ENCODE assay signal across 21 cellular contexts in the genomic region with DNA sequence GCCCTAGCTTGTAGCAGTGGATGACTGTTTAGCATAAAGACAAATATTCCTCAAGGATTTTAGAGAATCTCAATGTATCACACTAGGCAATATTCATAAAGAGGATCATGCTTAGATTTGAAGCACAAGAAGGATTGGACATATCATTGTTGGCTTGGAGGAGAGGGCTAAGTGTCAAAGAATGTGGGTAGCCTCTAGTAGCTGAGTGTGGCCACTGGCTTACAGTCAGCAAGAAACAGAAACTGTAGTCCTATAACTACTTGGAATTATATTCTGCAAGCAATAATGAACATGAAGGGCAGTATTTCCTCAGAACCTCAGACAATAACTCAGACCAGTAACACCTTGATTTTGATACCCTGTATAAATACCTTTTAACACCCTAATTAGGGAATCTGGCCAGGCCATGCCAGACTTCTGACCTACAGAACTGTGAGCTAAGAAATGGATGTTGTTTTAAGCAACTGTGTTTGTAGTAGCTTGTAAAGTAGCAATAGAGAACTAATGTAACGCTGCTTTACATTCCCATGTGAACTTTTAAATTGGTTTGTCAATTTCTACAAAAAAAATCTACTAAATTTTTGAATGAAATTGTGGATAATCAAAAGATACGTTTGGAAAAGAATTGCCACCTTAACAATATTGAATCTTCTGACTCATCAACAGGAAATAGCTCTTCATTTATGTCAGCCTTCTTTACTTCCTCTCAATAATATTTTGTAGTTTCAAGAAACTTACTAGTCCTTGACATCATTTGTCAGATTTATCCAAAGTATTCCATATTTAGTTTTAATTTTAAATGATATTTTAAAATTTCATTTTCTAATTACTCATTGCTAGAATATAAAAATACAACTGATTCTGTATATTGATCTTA.
DNase-seq lines count a peak whose midpoint lies in the region; ATAC-seq, FAIRE-seq and TF ChIP-seq lines count a peak whose summit lies in the region.
"Had no signal": no experiment of that assay in that cellular context is flagged by ENCODE, and none has a peak within 500 bp of the region (broad histone marks: within the 10 kb centered on the region; RNA-seq: fewer than 3 reads in every experiment).

No MANE protein-coding gene starts in this region.

- POLR2A ChIA-PET in A673 (lab: Charles Lee; ENCODE audit: low non-redundant PET) = no interaction called here

- no peak for TF ChIP-seq EP300 in suprapubic skin (IDR thresholded peaks at IDR 0.05)

- peaks cover 3% of the 10 kb centered on the region for H3K36me3 Mint-ChIP-seq in astrocyte (ENCODE audit: low read depth, unreplicated experiment)

- intact Hi-C loops in A673 (cut with micrococcal nuclease; ENCODE audit: unreplicated experiment) = no loop called here

- TF ChIP-seq CTCF in A673 (conservative IDR thresholded peaks at IDR 0.05; ENCODE audit: low read depth, low read length) (no peak), astrocyte (IDR thresholded peaks at IDR 0.05; ENCODE audit: insufficient read depth, low read depth, low read length) (no peak), suprapubic skin (IDR thresholded peaks at IDR 0.05) (no peak)

- no peak overlapping the region for H3K4me3 ChIP-seq in A673 (ENCODE audit: low read depth, low read length, poor library complexity, severe bottlenecking)
- H3K4me3 ChIP-seq in astrocyte (ENCODE audit: insufficient read depth, low read depth, low read length) = no peak overlapping the region
- H3K4me3 ChIP-seq in suprapubic skin = no peak overlapping the region
- H3K4me3 ChIP-seq: adrenal gland, esophagus squamous epithelium, vagina had no signal

- H3K9me3 ChIP-seq in A673 (ENCODE audit: low read depth, low read length, poor library complexity, severe bottlenecking) (no peaks in the 10 kb centered on the region), astrocyte (ENCODE audit: insufficient read depth, low read depth, low read length) (no peaks in the 10 kb centered on the region), suprapubic skin (no peaks in the 10 kb centered on the region)
- H3K9me3 ChIP-seq: adrenal gland, esophagus squamous epithelium, vagina had no signal

- peaks cover 35% of the 10 kb centered on the region for H3K4me1 Mint-ChIP-seq in astrocyte (ENCODE audit: low read depth, unreplicated experiment)

- H3K4me1 ChIP-seq in A673 (ENCODE audit: insufficient read depth, low read length, poor library complexity, severe bottlenecking) (no peaks in the 10 kb centered on the region), astrocyte (ENCODE audit: insufficient read depth, low read length) (peaks cover 27% of the 10 kb centered on the region), suprapubic skin (no peaks in the 10 kb centered on the region)
- H3K4me1 ChIP-seq: adrenal gland, esophagus squamous epithelium, parathyroid adenoma, vagina had no signal

- peak overlapping the region; percentile 65 for H3K4me2 ChIP-seq in astrocyte (ENCODE audit: low read length)

- ATAC-seq in HG02571 (IDR thresholded peaks at IDR 0.05; ENCODE audit: unreplicated experiment) = no peak
- ATAC-seq: activated CD8-positive, alpha-beta T cell treated with anti-CD3 and anti-CD28 coated beads, Interleukin-2, amount 10 ng/mL, durations not matched to agents 7 days and 5 days; left ventricle myocardium superior; PC-3 had no signal

- H3K4me3 Mint-ChIP-seq in astrocyte (ENCODE audit: unreplicated experiment) = no peak overlapping the region
- H3K4me3 Mint-ChIP-seq: activated CD8-positive, alpha-beta T cell treated with anti-CD3 and anti-CD28 coated beads, Interleukin-2, amount 10 ng/mL, durations not matched to agents 7 days and 5 days; activated T-helper 1 cell treated with anti-CD3 and anti-CD28 coated beads, Interleukin-12 subunit alpha, Interleukin-12 subunit beta, Interleukin-2, Interleukin-4 antibody, amounts not matched to agents 30 ng/mL and 10 ng/mL and 1 ng/mL, durations not matched to agents 14 hours and 24 hours and 36 hours; stimulated activated naive CD8-positive, alpha-beta T cell treated with anti-CD3 and anti-CD28 coated beads, Interleukin-15, Interleukin-2, amounts not matched to agents 100 ng/mL and 50 ng/mL, for 24 hours had no signal

- H3K27me3 ChIP-seq in A673 (replicated peaks; ENCODE audit: insufficient read depth, low read depth, low read length, poor library complexity) (no peaks in the 10 kb centered on the region), astrocyte (ENCODE audit: insufficient read depth, low read length) (no peaks in the 10 kb centered on the region), suprapubic skin (no peaks in the 10 kb centered on the region)
- H3K27me3 ChIP-seq: adrenal gland, esophagus squamous epithelium, vagina had no signal

- H4K20me1 ChIP-seq in astrocyte (ENCODE audit: insufficient read depth, low read length) = no peaks in the 10 kb centered on the region

- H2AFZ ChIP-seq in astrocyte (ENCODE audit: low read depth, low read length) = peak overlapping the region; percentile 51
- H2AFZ ChIP-seq: parathyroid adenoma had no signal

- H3K9me3 Mint-ChIP-seq in astrocyte (ENCODE audit: unreplicated experiment) = peaks cover 12% of the 10 kb centered on the region

- FAIRE-seq in astrocyte (lab: Jason Lieb, UNC) = peak; percentile 96

- CTCF ChIA-PET in A673 (lab: Charles Lee) = no interaction called here

- H3K9ac ChIP-seq in astrocyte (ENCODE audit: low read length) = peak overlapping the region; percentile 1
- H3K9ac ChIP-seq: parathyroid adenoma had no signal

- H3K27ac Mint-ChIP-seq in astrocyte (ENCODE audit: unreplicated experiment) = peak overlapping the region; percentile 71
- H3K27ac Mint-ChIP-seq: activated CD8-positive, alpha-beta T cell treated with anti-CD3 and anti-CD28 coated beads, Interleukin-2, amount 10 ng/mL, durations not matched to agents 7 days and 5 days; activated T-helper 1 cell treated with anti-CD3 and anti-CD28 coated beads, Interleukin-12 subunit alpha, Interleukin-12 subunit beta, Interleukin-2, Interleukin-4 antibody, amounts not matched to agents 30 ng/mL and 10 ng/mL and 1 ng/mL, durations not matched to agents 14 hours and 24 hours and 36 hours; stimulated activated naive CD8-positive, alpha-beta T cell treated with anti-CD3 and anti-CD28 coated beads, Interleukin-15, Interleukin-2, amounts not matched to agents 100 ng/mL and 50 ng/mL, for 24 hours had no signal

- peak overlapping the region; percentile 18 for H3K27ac ChIP-seq in A673 (ENCODE audit: low read depth, low read length, poor library complexity, severe bottlenecking)
- peak overlapping the region; percentile 74 for H3K27ac ChIP-seq in astrocyte (ENCODE audit: low read depth, low read length)
- H3K27ac ChIP-seq in suprapubic skin = no peak overlapping the region
- H3K27ac ChIP-seq: adrenal gland, esophagus squamous epithelium, parathyroid adenoma, vagina had no signal

- no peaks in the 10 kb centered on the region for H3K79me2 ChIP-seq in astrocyte (ENCODE audit: insufficient read depth, low read length)
- H3K79me2 ChIP-seq: parathyroid adenoma had no signal

- WGBS in suprapubic skin = 54% methylated on average over 2 of the region's 2 CpGs

- DNase-seq in A673 (ENCODE audit: low spot score) (peak; percentile 23), HPDE6-E6E7 (ENCODE audit: extremely low spot score) (peak; percentile 4), astrocyte (ENCODE audit: low read depth) (peak; percentile 29), iPS-NIHi11 (ENCODE audit: low spot score) (peak; percentile 5), suprapubic skin (ENCODE audit: low spot score in 2 of 2) (no peak), SW480 (ENCODE audit: low spot score) (no peak)
- DNase-seq in stimulated activated CD4-positive, alpha-beta T cell treated with anti-CD3 and anti-CD28 coated beads, Interleukin-12 subunit alpha, Interleukin-12 subunit beta, amount 100 ng/mL, for 4 hours = no peak
- DNase-seq: activated CD8-positive, alpha-beta T cell treated with anti-CD3 and anti-CD28 coated beads, Interleukin-2, amount 10 ng/mL, durations not matched to agents 7 days and 5 days; adrenal gland; Calu3; esophagus squamous epithelium; left ventricle myocardium superior; MM.1S; NCI-H2029 treated with DMSO at 0.1 percent for 48 hours; NCI-H69; PC-3 had no signal

- BruUV-seq in A673 (replicated peaks; lab: Mats Ljungman, UMichigan) = no TSS peak

- no peaks in the 10 kb centered on the region for H3K27me3 Mint-ChIP-seq in astrocyte (ENCODE audit: low read depth, unreplicated experiment)
- H3K27me3 Mint-ChIP-seq: stimulated activated naive CD8-positive, alpha-beta T cell treated with anti-CD3 and anti-CD28 coated beads, Interleukin-15, Interleukin-2, amounts not matched to agents 100 ng/mL and 50 ng/mL, for 24 hours had no signal

- no peaks in the 10 kb centered on the region for H3K36me3 ChIP-seq in A673 (ENCODE audit: insufficient read depth, low read length, poor library complexity, severe bottlenecking)
- no peaks in the 10 kb centered on the region for H3K36me3 ChIP-seq in astrocyte (ENCODE audit: insufficient read depth, low read length)
- no peaks in the 10 kb centered on the region for H3K36me3 ChIP-seq in suprapubic skin
- H3K36me3 ChIP-seq: adrenal gland, esophagus squamous epithelium, vagina had no signal

- no peak for TF ChIP-seq POLR2A in suprapubic skin (IDR thresholded peaks at IDR 0.05)

Comparison
In these comparisons a context has a peak if more than half of its experiments do, and no peak if none do; other contexts are left out.
1. DNase-seq: peak in A673 (single experiment), HPDE6-E6E7 (single experiment), astrocyte (single experiment) and iPS-NIHi11 (single experiment); none in suprapubic skin (0 of 2), stimulated activated CD4-positive, alpha-beta T cell treated with anti-CD3 and anti-CD28 coated beads, Interleukin-12 subunit alpha, Interleukin-12 subunit beta, amount 100 ng/mL, for 4 hours (single experiment) and SW480 (single experiment).